ENCODE assay signal across 11 cellular contexts in the genomic region with DNA sequence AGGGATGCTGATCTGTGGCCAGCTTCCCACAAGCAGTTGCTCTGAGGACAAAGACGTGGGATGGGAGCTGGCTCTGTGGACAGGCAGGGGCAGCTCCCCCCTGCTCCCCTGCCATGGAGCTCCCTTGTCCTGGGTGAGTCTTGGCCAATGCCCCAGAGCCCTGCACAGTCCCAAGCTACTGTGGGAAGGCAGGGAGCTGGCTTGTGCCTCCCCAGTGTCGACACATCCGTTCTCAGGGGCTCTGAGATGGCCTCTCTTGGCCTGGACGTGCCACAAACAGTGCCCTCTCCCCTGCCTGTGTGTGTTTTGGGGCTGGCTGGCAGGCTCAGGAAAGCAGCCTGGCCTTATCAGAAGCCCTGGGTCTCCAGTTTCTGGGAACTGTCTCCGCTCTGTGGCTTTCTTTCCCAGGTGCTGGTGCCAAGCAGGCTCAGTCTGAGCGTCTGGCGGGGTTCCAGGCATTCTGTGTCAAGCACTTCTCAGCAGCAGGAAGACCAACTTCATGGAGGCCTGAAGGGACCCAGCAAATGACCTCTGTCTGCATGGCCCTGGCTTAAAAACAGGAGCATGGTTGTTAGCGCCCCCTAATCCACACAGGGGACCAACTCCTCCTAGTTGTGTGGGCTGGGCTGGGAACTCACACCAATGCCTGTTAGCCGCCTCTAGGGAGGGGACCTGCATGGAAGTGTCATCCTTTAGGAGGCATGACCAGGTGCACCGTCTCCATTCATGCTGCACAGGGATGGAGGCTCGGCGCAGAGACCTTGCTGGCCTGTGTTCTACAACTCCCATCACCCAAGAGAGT.
A peak's percentile ranks its signal among the peaks of the same experiment; 100 is the strongest.
DNase-seq lines count a peak whose midpoint lies in the region; ATAC-seq and TF ChIP-seq lines count a peak whose summit lies in the region.
"Had no signal": no experiment of that assay in that cellular context is flagged by ENCODE, and none has a peak within 500 bp of the region (broad histone marks: within the 10 kb centered on the region; RNA-seq: fewer than 3 reads in every experiment).

No MANE protein-coding gene starts in this region.

- ATAC-seq in activated CD8-positive, alpha-beta T cell treated with anti-CD3 and anti-CD28 coated beads, Interleukin-2, amount 10 ng/mL, durations not matched to agents 7 days and 5 days, result no peak
- ATAC-seq in HG02642 (IDR thresholded peaks at IDR 0.05; ENCODE audit: poor library complexity, unreplicated experiment) (no peak), HG03108 (IDR thresholded peaks at IDR 0.05; ENCODE audit: unreplicated experiment) (no peak)
- ATAC-seq: naive thymus-derived CD8-positive, alpha-beta T cell had no signal

- H3K9me3 Mint-ChIP-seq in HFFc6, result no peaks in the 10 kb centered on the region
- no peaks in the 10 kb centered on the region for H3K9me3 Mint-ChIP-seq in activated CD8-positive, alpha-beta T cell treated with anti-CD3 and anti-CD28 coated beads, Interleukin-2, amount 10 ng/mL, durations not matched to agents 7 days and 5 days (ENCODE audit: insufficient read depth)

- H3K27me3 Mint-ChIP-seq in HFFc6 (ENCODE audit: insufficient read depth), result peaks cover 23% of the 10 kb centered on the region
- H3K27me3 Mint-ChIP-seq in activated CD8-positive, alpha-beta T cell treated with anti-CD3 and anti-CD28 coated beads, Interleukin-2, amount 10 ng/mL, durations not matched to agents 7 days and 5 days (ENCODE audit: low read depth), result peaks cover 11% of the 10 kb centered on the region

- TF ChIP-seq CTCF in HFFc6 (IDR thresholded peaks at IDR 0.05), result peak; percentile 14; the same call in 1 of the 2 replicates
- no peak for TF ChIP-seq CTCF in VCaP (conservative IDR thresholded peaks at IDR 0.05)
- TF ChIP-seq CTCF in right atrium auricular region (IDR thresholded peaks at IDR 0.05), result no peak

- no peak overlapping the region for H3K4me3 ChIP-seq in right atrium auricular region

- no peaks in the 10 kb centered on the region for H3K36me3 Mint-ChIP-seq in HFFc6 (ENCODE audit: low read depth)
- no peaks in the 10 kb centered on the region for H3K36me3 Mint-ChIP-seq in activated CD8-positive, alpha-beta T cell treated with anti-CD3 and anti-CD28 coated beads, Interleukin-2, amount 10 ng/mL, durations not matched to agents 7 days and 5 days (ENCODE audit: low read depth)
- H3K36me3 Mint-ChIP-seq: naive thymus-derived CD8-positive, alpha-beta T cell had no signal

- POLR2A ChIA-PET in activated CD8-positive, alpha-beta T cell treated with anti-CD3 and anti-CD28 coated beads, Interleukin-2, amount 10 ng/mL, durations not matched to agents 7 days and 5 days (lab: Charles Lee), result no interaction called here

- H3K27me3 ChIP-seq in right atrium auricular region, result no peaks in the 10 kb centered on the region

- peak overlapping the region; percentile 51 for H3K27ac ChIP-seq in VCaP
- H3K27ac ChIP-seq in right atrium auricular region, result peak overlapping the region; percentile 73 to 83

- no peak overlapping the region for H3K27ac Mint-ChIP-seq in HFFc6
- no peak overlapping the region for H3K27ac Mint-ChIP-seq in activated CD8-positive, alpha-beta T cell treated with anti-CD3 and anti-CD28 coated beads, Interleukin-2, amount 10 ng/mL, durations not matched to agents 7 days and 5 days
- H3K27ac Mint-ChIP-seq: naive thymus-derived CD8-positive, alpha-beta T cell had no signal

- H3K36me3 ChIP-seq in right atrium auricular region, result no peaks in the 10 kb centered on the region

- DNase-seq in HFFc6 (no peak), right atrium auricular region (ENCODE audit: low spot score) (peak; percentile 81), putamen (ENCODE audit: low spot score) (peak; percentile 53), HK-2 (ENCODE audit: unreplicated experiment) (no peak)
- DNase-seq in activated CD8-positive, alpha-beta T cell treated with anti-CD3 and anti-CD28 coated beads, Interleukin-2, amount 10 ng/mL, durations not matched to agents 7 days and 5 days, result no peak
- DNase-seq: cortex of kidney; Karpas-422; naive thymus-derived CD8-positive, alpha-beta T cell had no signal

- CTCF ChIA-PET in activated CD8-positive, alpha-beta T cell treated with anti-CD3 and anti-CD28 coated beads, Interleukin-2, amount 10 ng/mL, durations not matched to agents 7 days and 5 days (lab: Charles Lee), result no interaction called here

- H3K4me1 Mint-ChIP-seq in HFFc6 (ENCODE audit: low read depth), result peaks cover 19% of the 10 kb centered on the region
- peaks cover 9% of the 10 kb centered on the region for H3K4me1 Mint-ChIP-seq in activated CD8-positive, alpha-beta T cell treated with anti-CD3 and anti-CD28 coated beads, Interleukin-2, amount 10 ng/mL, durations not matched to agents 7 days and 5 days (ENCODE audit: low read depth)

- no peak overlapping the region for H3K4me3 Mint-ChIP-seq in HFFc6
- H3K4me3 Mint-ChIP-seq in activated CD8-positive, alpha-beta T cell treated with anti-CD3 and anti-CD28 coated beads, Interleukin-2, amount 10 ng/mL, durations not matched to agents 7 days and 5 days, result no peak overlapping the region
- H3K4me3 Mint-ChIP-seq: naive thymus-derived CD8-positive, alpha-beta T cell had no signal

- peaks cover 0 to 47% of the 10 kb centered on the region in 2 donors for H3K4me1 ChIP-seq in right atrium auricular region

- no peaks in the 10 kb centered on the region for H3K9me3 ChIP-seq in right atrium auricular region

Comparison
In these comparisons a context has a peak if more than half of its experiments do, and no peak if none do; other contexts are left out.
1. DNase-seq: peak in right atrium auricular region (single experiment) and putamen (single experiment); none in HFFc6 (single experiment), activated CD8-positive, alpha-beta T cell treated with anti-CD3 and anti-CD28 coated beads, Interleukin-2, amount 10 ng/mL, durations not matched to agents 7 days and 5 days (single experiment) and HK-2 (single experiment).